Comparison of ENCODE assay signal across 1 cellular context in genomic region chr22:36226189-36226588, GRCh38.
A peak's percentile ranks its signal among the peaks of the same experiment; 100 is the strongest.
TF ChIP-seq lines count a peak whose summit lies in the region.

No MANE protein-coding gene starts in this region.

TF ChIP-seq in HepG2, 621 proteins besides CTCF, POLR2A, EP300 and RAD21:
- TF ChIP-seq ZNF496 (CRISPR knock-in tag; IDR thresholded peaks at IDR 0.05; ENCODE audit: insufficient replicate concordance) (no peak), GFI1 (CRISPR knock-in tag; IDR thresholded peaks at IDR 0.05; ENCODE audit: borderline replicate concordance) (no peak), ZZZ3 (CRISPR knock-in tag; IDR thresholded peaks at IDR 0.05; ENCODE audit: borderline replicate concordance) (no peak), AHR (CRISPR knock-in tag; IDR thresholded peaks at IDR 0.05) (no peak), ZC3H4 (CRISPR knock-in tag; IDR thresholded peaks at IDR 0.05; ENCODE audit: borderline replicate concordance) (no peak), YEATS4 (CRISPR knock-in tag; IDR thresholded peaks at IDR 0.05; ENCODE audit: borderline replicate concordance) (no peak), FUBP1 (CRISPR knock-in tag; IDR thresholded peaks at IDR 0.05; ENCODE audit: borderline replicate concordance) (no peak), POLR2AphosphoS5 (IDR thresholded peaks at IDR 0.05; ENCODE audit: low read depth, low read length) (0 out of 2 replicates have a peak, but pooled peaks have one; percentile 31), POLR2G (IDR thresholded peaks at IDR 0.05; ENCODE audit: low read depth, low read length) (0 out of 2 replicates have a peak, but pooled peaks have one; percentile 46), ATF4 (CRISPR knock-in tag; IDR thresholded peaks at IDR 0.05) (no peak), REPIN1 (CRISPR knock-in tag; IDR thresholded peaks at IDR 0.05; ENCODE audit: borderline replicate concordance, low read depth) (no peak), SRF (IDR thresholded peaks at IDR 0.05; ENCODE audit: low read depth, low read length) (no peak), SIX4 (CRISPR knock-in tag; IDR thresholded peaks at IDR 0.05) (no peak), DMTF1 (CRISPR knock-in tag; IDR thresholded peaks at IDR 0.05) (no peak), ZNF317 (CRISPR knock-in tag; IDR thresholded peaks at IDR 0.05) (peak; percentile 78), ZNF142 (CRISPR knock-in tag; IDR thresholded peaks at IDR 0.05) (no peak), MTA1 (CRISPR knock-in tag; IDR thresholded peaks at IDR 0.05; ENCODE audit: borderline replicate concordance) (no peak), KLF11 (CRISPR knock-in tag; IDR thresholded peaks at IDR 0.05) (no peak), HOXD1 (CRISPR knock-in tag; IDR thresholded peaks at IDR 0.05) (no peak), KDM4B (CRISPR knock-in tag; IDR thresholded peaks at IDR 0.05) (no peak), ZNF614 (CRISPR knock-in tag; IDR thresholded peaks at IDR 0.05; ENCODE audit: borderline replicate concordance) (no peak), ZSCAN25 (CRISPR knock-in tag; IDR thresholded peaks at IDR 0.05) (no peak), ZNF501 (CRISPR knock-in tag; IDR thresholded peaks at IDR 0.05) (no peak)
